In the genomic region with DNA sequence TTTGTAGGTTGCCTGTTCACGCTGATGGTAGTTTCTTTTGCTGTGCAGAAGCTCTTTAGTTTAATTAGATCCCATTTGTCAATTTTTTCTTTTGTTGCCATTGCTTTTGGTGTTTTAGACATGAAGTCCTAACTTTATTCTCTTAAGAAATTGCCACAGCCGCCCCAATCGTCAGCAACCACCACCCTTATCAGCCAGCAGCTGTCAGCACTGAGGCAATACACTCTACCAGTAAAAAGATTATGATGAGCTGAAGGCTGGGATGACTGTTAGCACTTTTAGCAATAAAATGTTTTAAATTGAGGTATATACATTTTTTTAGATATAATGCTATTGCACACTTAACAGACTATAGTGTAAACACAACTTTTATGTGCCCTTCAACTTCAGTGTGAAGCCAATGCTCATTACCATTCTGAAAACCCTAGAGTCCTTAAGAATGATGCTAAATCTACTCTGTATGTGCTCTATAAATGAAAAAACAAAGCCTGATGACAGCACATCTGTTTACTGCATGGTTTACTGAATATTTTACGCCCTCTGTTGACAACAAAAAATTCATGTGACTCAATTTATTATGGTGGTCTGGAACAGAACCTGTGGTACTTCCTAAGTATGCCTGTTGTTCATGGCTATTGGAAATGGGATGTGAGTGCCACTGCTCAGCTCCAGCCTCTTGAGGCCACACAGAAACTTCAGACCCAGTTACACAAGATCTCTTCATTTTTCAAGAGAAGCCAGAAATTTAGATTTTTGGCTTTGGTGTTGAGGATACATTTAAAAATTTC, we compare ENCODE assay signal across 16 cellular contexts.
DNase-seq lines count a peak whose midpoint lies in the region; ATAC-seq and TF ChIP-seq lines count a peak whose summit lies in the region.
"Had no signal": no experiment of that assay in that cellular context is flagged by ENCODE, and none has a peak within 500 bp of the region (broad histone marks: within the 10 kb centered on the region; RNA-seq: fewer than 3 reads in every experiment).

No MANE protein-coding gene starts in this region.

- no peaks in the 10 kb centered on the region for H3K36me3 ChIP-seq in GM23248 (ENCODE audit: low read depth)
- H3K36me3 ChIP-seq in CD8-positive, alpha-beta memory T cell (ENCODE audit: insufficient read depth, low read length), result no peaks in the 10 kb centered on the region
- H3K36me3 ChIP-seq: sigmoid colon, thoracic aorta had no signal

- POLR2A ChIA-PET in AG04450 (lab: Yijun Ruan, JAX), result no interaction called here
- POLR2A ChIA-PET in activated CD4-positive, alpha-beta memory T cell treated with anti-CD3 and anti-CD28 coated beads, Interleukin-2, amount 10 ng/mL, durations not matched to agents 7 days and 5 days (lab: Charles Lee), result interaction anchor here (1.3 kb wide), 1 partner anchor 90 kb away, joined by 6 read pairs; no protein-coding TSS in a partner anchor
- POLR2A ChIA-PET in CD8-positive, alpha-beta memory T cell (lab: Charles Lee), result no interaction called here

- 47 to 61% methylated on average over 4 of the region's 4 CpGs for WGBS in GM23248 (ENCODE audit: low coverage in 1 of 2, low lambda C conversion rate in 2 of 2, missing lambda C conversion rate in 2 of 2), 2 experiments

- peaks cover 16% of the 10 kb centered on the region for H3K9me3 Mint-ChIP-seq in activated CD4-positive, alpha-beta memory T cell treated with anti-CD3 and anti-CD28 coated beads, Interleukin-2, amount 10 ng/mL, durations not matched to agents 7 days and 5 days
- peaks cover 0 to 7% (median 6%) of the 10 kb centered on the region in 5 donors for H3K9me3 Mint-ChIP-seq in CD8-positive, alpha-beta memory T cell

- no peaks in the 10 kb centered on the region for H3K9me2 ChIP-seq in GM23248 (ENCODE audit: insufficient read depth)

- no peaks in the 10 kb centered on the region for H4K20me1 ChIP-seq in GM23248 (ENCODE audit: insufficient read depth)

- H3K27ac ChIP-seq in AG04450 (ENCODE audit: low read depth, low read length) (no peak overlapping the region), GM23248 (no peak overlapping the region)
- no peak overlapping the region for H3K27ac ChIP-seq in CD8-positive, alpha-beta memory T cell (ENCODE audit: low read depth, low read length)
- H3K27ac ChIP-seq: sigmoid colon, thoracic aorta had no signal

- no peaks in the 10 kb centered on the region for H3K27me3 Mint-ChIP-seq in activated CD4-positive, alpha-beta memory T cell treated with anti-CD3 and anti-CD28 coated beads, Interleukin-2, amount 10 ng/mL, durations not matched to agents 7 days and 5 days
- peaks cover 0 to 11% of the 10 kb centered on the region in 2 donors for H3K27me3 Mint-ChIP-seq in CD8-positive, alpha-beta memory T cell
- H3K27me3 Mint-ChIP-seq: activated naive CD4-positive, alpha-beta T cell treated with anti-CD3 and anti-CD28 coated beads, Interleukin-2, amount 10 ng/mL, durations not matched to agents 7 days and 5 days had no signal

- peak; percentile 17; the same call in 1 of the 2 replicates for TF ChIP-seq CTCF in AG04450 (IDR thresholded peaks at IDR 0.05; ENCODE audit: low read depth, low read length)
- no peak for TF ChIP-seq CTCF in fibroblast of villous mesenchyme (IDR thresholded peaks at IDR 0.05; ENCODE audit: insufficient read depth, low read depth, low read length)

- peaks cover 28% of the 10 kb centered on the region for H3K4me1 Mint-ChIP-seq in activated CD4-positive, alpha-beta memory T cell treated with anti-CD3 and anti-CD28 coated beads, Interleukin-2, amount 10 ng/mL, durations not matched to agents 7 days and 5 days
- H3K4me1 Mint-ChIP-seq in CD8-positive, alpha-beta memory T cell, result no peaks in the 10 kb centered on the region

- no peak overlapping the region for H3K4me3 ChIP-seq in AG04450 (ENCODE audit: low read depth, low read length)
- no peak overlapping the region for H3K4me3 ChIP-seq in GM23248
- H3K4me3 ChIP-seq in fibroblast of villous mesenchyme (ENCODE audit: low read depth, low read length), result no peak overlapping the region
- no peak overlapping the region for H3K4me3 ChIP-seq in CD8-positive, alpha-beta memory T cell (ENCODE audit: low read length)
- H3K4me3 ChIP-seq: dorsolateral prefrontal cortex, sigmoid colon, thoracic aorta had no signal

- CTCF ChIA-PET in AG04450 (lab: Charles Lee), result no interaction called here
- CTCF ChIA-PET in activated CD4-positive, alpha-beta memory T cell treated with anti-CD3 and anti-CD28 coated beads, Interleukin-2, amount 10 ng/mL, durations not matched to agents 7 days and 5 days (lab: Charles Lee), result interaction anchor here (0.9 to 1.2 kb wide), 2 partner anchors 11 to 90 kb away, joined by 3 read pairs; no protein-coding TSS in a partner anchor
- CTCF ChIA-PET in CD8-positive, alpha-beta memory T cell (lab: Charles Lee), result no interaction called here

- no peaks in the 10 kb centered on the region for H3K79me2 ChIP-seq in GM23248 (ENCODE audit: insufficient read depth)

- no peak overlapping the region for H3K4me3 Mint-ChIP-seq in activated CD4-positive, alpha-beta memory T cell treated with anti-CD3 and anti-CD28 coated beads, Interleukin-2, amount 10 ng/mL, durations not matched to agents 7 days and 5 days
- no peak overlapping the region for H3K4me3 Mint-ChIP-seq in CD8-positive, alpha-beta memory T cell
- H3K4me3 Mint-ChIP-seq: activated naive CD4-positive, alpha-beta T cell treated with anti-CD3 and anti-CD28 coated beads, Interleukin-2, amount 10 ng/mL, durations not matched to agents 7 days and 5 days had no signal

- no peak overlapping the region for H2AFZ ChIP-seq in GM23248

- in situ Hi-C loops in GM23248 (cut with MboI), result no loop called here

- H3K4me1 ChIP-seq in GM23248 (ENCODE audit: insufficient read depth), result peaks cover 48% of the 10 kb centered on the region
- no peaks in the 10 kb centered on the region for H3K4me1 ChIP-seq in CD8-positive, alpha-beta memory T cell (ENCODE audit: insufficient read depth, low read length)
- H3K4me1 ChIP-seq: sigmoid colon had no signal

- ATAC-seq in GM21526 (IDR thresholded peaks at IDR 0.05; ENCODE audit: low FRiP score, unreplicated experiment) (no peak), GM18505 (IDR thresholded peaks at IDR 0.05; ENCODE audit: unreplicated experiment) (no peak)

- H3K27ac Mint-ChIP-seq in activated CD4-positive, alpha-beta memory T cell treated with anti-CD3 and anti-CD28 coated beads, Interleukin-2, amount 10 ng/mL, durations not matched to agents 7 days and 5 days, result peak overlapping the region; percentile 6
- peak overlapping the region in 1 of 8 donors; percentile 65 for H3K27ac Mint-ChIP-seq in CD8-positive, alpha-beta memory T cell
- H3K27ac Mint-ChIP-seq: activated naive CD4-positive, alpha-beta T cell treated with anti-CD3 and anti-CD28 coated beads, Interleukin-2, amount 10 ng/mL, durations not matched to agents 7 days and 5 days had no signal

- H3F3A ChIP-seq in GM23248 (ENCODE audit: insufficient read depth), result peaks cover 35% of the 10 kb centered on the region

- no peaks in the 10 kb centered on the region for H3K27me3 ChIP-seq in AG04450 (ENCODE audit: control insufficient read depth, insufficient read depth, low read length)
- no peaks in the 10 kb centered on the region for H3K27me3 ChIP-seq in GM23248 (replicated peaks; ENCODE audit: insufficient read depth)
- H3K27me3 ChIP-seq in CD8-positive, alpha-beta memory T cell (ENCODE audit: insufficient read depth, low read length, poor library complexity, severe bottlenecking), result no peaks in the 10 kb centered on the region
- H3K27me3 ChIP-seq: dorsolateral prefrontal cortex, sigmoid colon had no signal

- H3K9me3 ChIP-seq in AG04450 (ENCODE audit: control insufficient read depth, insufficient read depth, low read length) (no peaks in the 10 kb centered on the region), GM23248 (ENCODE audit: low read depth) (no peaks in the 10 kb centered on the region)
- H3K9me3 ChIP-seq in CD8-positive, alpha-beta memory T cell (ENCODE audit: low read length), result no peaks in the 10 kb centered on the region
- H3K9me3 ChIP-seq: sigmoid colon, thoracic aorta had no signal

- H3K36me3 Mint-ChIP-seq in activated CD4-positive, alpha-beta memory T cell treated with anti-CD3 and anti-CD28 coated beads, Interleukin-2, amount 10 ng/mL, durations not matched to agents 7 days and 5 days (ENCODE audit: low read depth), result peaks cover 32% of the 10 kb centered on the region
- peaks cover 0 to 4% (median 0%) of the 10 kb centered on the region in 3 donors for H3K36me3 Mint-ChIP-seq in CD8-positive, alpha-beta memory T cell

- no peak overlapping the region for H3K4me2 ChIP-seq in GM23248 (ENCODE audit: unreplicated experiment)

- TF ChIP-seq POLR2A in GM18505 (IDR thresholded peaks at IDR 0.05; ENCODE audit: borderline replicate concordance, extremely low read depth, insufficient read depth, insufficient read length), result no peak

- H3K9ac ChIP-seq in GM23248, result no peak overlapping the region

- no peak for DNase-seq in AG04450 (ENCODE audit: low read depth, low spot score)
- peak; percentile 26 for DNase-seq in GM23248
- no peak for DNase-seq in activated CD4-positive, alpha-beta memory T cell treated with anti-CD3 and anti-CD28 coated beads, Interleukin-2, amount 10 ng/mL, durations not matched to agents 7 days and 5 days
- peak; percentile 77 for DNase-seq in fibroblast of villous mesenchyme (ENCODE audit: low read depth)
- DNase-seq in CD8-positive, alpha-beta memory T cell, result no peak
- DNase-seq in DMS153 (lab: John Stamatoyannopoulos, UW), result no peak
- DNase-seq: activated naive CD4-positive, alpha-beta T cell treated with anti-CD3 and anti-CD28 coated beads, Interleukin-2, amount 10 ng/mL, durations not matched to agents 7 days and 5 days; dorsolateral prefrontal cortex; NCI-H1105; NCI-H2227 treated with DMSO at 0.1 percent for 48 hours; nucleus accumbens; sigmoid colon; stimulated activated CD4-positive, alpha-beta T cell treated with anti-CD3 and anti-CD28 coated beads, Interleukin-4, amount 100 ng/mL, for 1 hour had no signal

Comparison
In these comparisons a context has a peak if more than half of its experiments do, and no peak if none do; other contexts are left out.
1. DNase-seq: peak in GM23248 (single experiment) and fibroblast of villous mesenchyme (single experiment); none in AG04450 (single experiment), activated CD4-positive, alpha-beta memory T cell treated with anti-CD3 and anti-CD28 coated beads, Interleukin-2, amount 10 ng/mL, durations not matched to agents 7 days and 5 days (single experiment), CD8-positive, alpha-beta memory T cell (0 of 5) and DMS153 (single experiment).